In the genomic region with DNA sequence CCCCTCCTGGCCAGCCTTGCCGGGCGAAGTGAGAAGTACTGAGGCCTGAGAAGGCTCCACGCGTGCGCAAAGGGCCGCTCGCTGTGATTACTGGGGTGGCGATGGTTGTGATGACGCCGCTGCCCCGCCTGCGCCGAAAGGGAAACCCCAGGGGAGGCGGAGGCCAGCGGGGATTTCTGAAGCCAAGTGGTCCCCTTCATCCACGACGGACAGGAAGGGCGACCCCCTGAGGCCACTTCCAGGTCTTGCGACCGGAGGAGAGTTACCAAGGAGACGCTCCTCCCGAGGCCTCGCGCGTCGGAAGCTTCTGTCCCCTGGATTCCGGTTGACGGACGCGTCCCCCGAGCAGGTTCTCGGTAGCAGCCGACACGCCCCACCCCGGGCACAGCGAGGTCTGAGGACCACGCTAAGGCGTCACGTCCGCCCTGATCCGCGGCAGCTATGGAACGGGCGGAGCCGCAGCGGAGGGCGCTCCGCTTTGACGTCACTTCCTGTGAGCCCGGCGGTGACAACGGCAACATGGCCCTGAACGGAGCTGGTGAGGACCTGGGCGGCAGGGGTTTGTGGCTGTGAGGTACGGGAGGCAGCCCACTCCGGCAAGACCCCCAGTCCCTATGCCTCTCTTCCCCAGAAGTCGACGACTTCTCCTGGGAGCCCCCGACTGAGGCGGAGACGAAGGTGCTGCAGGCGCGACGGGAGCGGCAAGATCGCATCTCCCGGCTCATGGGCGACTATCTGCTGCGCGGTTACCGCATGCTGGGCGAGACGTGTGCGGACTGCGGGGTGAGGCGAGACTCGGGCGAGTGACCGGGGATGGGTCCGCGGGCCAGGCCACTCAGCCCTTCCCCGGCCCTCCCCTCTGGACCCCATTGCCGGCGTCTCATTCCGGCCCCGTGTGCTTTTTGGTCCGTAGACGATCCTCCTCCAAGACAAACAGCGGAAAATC, we compare ENCODE assay signal across 8 cellular contexts. TPM values are rescaled to one million over a fixed set of nuclear protein-coding genes. Genes with fewer than 3 reads are reported as not detected.
A peak's percentile ranks its signal among the peaks of the same experiment; 100 is the strongest.
DNase-seq lines count a peak whose midpoint lies in the region; ATAC-seq and TF ChIP-seq lines count a peak whose summit lies in the region.

A gene with protein sequence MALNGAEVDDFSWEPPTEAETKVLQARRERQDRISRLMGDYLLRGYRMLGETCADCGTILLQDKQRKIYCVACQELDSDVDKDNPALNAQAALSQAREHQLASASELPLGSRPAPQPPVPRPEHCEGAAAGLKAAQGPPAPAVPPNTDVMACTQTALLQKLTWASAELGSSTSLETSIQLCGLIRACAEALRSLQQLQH (plus strand): TSS at position 505 of the 946 bp plus-strand sequence. CDS start 15 bp downstream, at position 520.

- H3K4me3 ChIP-seq in GM12864 (ENCODE audit: low read depth, low read length) (peak within 1 kb of the TSS; percentile 92), ovary (peak within 1 kb of the TSS; percentile 83), thyroid gland (replicated peaks in 1 of 3) (peak within 1 kb of the TSS; percentile 90 to 93 (median 91))

- H3K9me3 ChIP-seq in ovary (no peaks in the 10 kb centered on the region), thyroid gland (no peaks in the 10 kb centered on the region)

- intact Hi-C loops in ovary (cut with DNase I) (loop anchor here in 3 of 4 donors (5.0 kb wide), 3 partner anchors 38 to 82 kb away; a partner anchor contains a TSS), thyroid gland (cut with DNase I) (no loop called here)

- H3K36me3 ChIP-seq in ovary (no peaks in the 10 kb centered on the region), thyroid gland (no peaks in the 10 kb centered on the region)

- TF ChIP-seq POLR2A in ovary (IDR thresholded peaks at IDR 0.05) (peak; percentile 86), thyroid gland (IDR thresholded peaks at IDR 0.05) (peak in 1 of 2 donors; percentile 78)

- H3K27ac ChIP-seq in ovary (peak within 1 kb of the TSS; percentile 87 to 91), thyroid gland (peak within 1 kb of the TSS; percentile 86 to 90 (median 90))

- no peaks in the 10 kb centered on the region for H3K27me3 ChIP-seq in ovary
- no peaks in the 10 kb centered on the region for H3K27me3 ChIP-seq in thyroid gland

- ATAC-seq in HG02623 (IDR thresholded peaks at IDR 0.05; ENCODE audit: unreplicated experiment): peak; percentile 49
- ATAC-seq in activated naive CD4-positive, alpha-beta T cell treated with anti-CD3 and anti-CD28 coated beads, Interleukin-2, amount 50 U/mL, for 72 hours: peak; percentile 80

- H3K9me3 Mint-ChIP-seq in activated naive CD4-positive, alpha-beta T cell treated with anti-CD3 and anti-CD28 coated beads, Interleukin-2, amount 50 U/mL, for 72 hours: no peaks in the 10 kb centered on the region

- H3K36me3 Mint-ChIP-seq in activated naive CD4-positive, alpha-beta T cell treated with anti-CD3 and anti-CD28 coated beads, Interleukin-2, amount 50 U/mL, for 72 hours: peaks cover 20 to 31% of the 10 kb centered on the region in 2 donors

- peak; percentile 96 for DNase-seq in GM12864 (ENCODE audit: low read depth)
- peak; percentile 98 for DNase-seq in NCI-H1092 treated with DMSO at 0.1 percent for 48 hours (lab: John Stamatoyannopoulos, UW)
- peak; percentile 97 for DNase-seq in SKM-1 (lab: John Stamatoyannopoulos, UW; ENCODE audit: unreplicated experiment)
- DNase-seq in activated naive CD4-positive, alpha-beta T cell treated with anti-CD3 and anti-CD28 coated beads, Interleukin-2, amount 50 U/mL, for 72 hours (ENCODE audit: low spot score in 2 of 2): peak; percentile 99
- peak; percentile 99 for DNase-seq in glomerular visceral epithelial cell (ENCODE audit: extremely low spot score)
- DNase-seq in ovary: peak; percentile 96 to 98 (median 98)
- peak; percentile 99 for DNase-seq in thyroid gland

- peaks cover 8% of the 10 kb centered on the region for H3K4me1 ChIP-seq in ovary (ENCODE audit: insufficient read depth)
- peaks cover 62 to 74% of the 10 kb centered on the region in 2 donors for H3K4me1 ChIP-seq in thyroid gland

- whole genome bisulfite sequencing in ovary, 3 donors: 0 to 1% (median 0%) methylated on average over 56 to 89 of the region's 89 CpGs
- 0% methylated on average over 18 to 19 of the region's 89 CpGs for WGBS in thyroid gland, 2 donors

- TF ChIP-seq CTCF in GM12864 (IDR thresholded peaks at IDR 0.05; ENCODE audit: low read depth, low read length, missing control alignments) (peak; percentile 62), ovary (IDR thresholded peaks at IDR 0.05) (peak; percentile 16 to 80 (median 76)), thyroid gland (IDR thresholded peaks at IDR 0.05) (peak in 4 of 6 experiments; percentile 41 to 66 (median 53))

- peak within 1 kb of the TSS; percentile 96 for H3K27ac Mint-ChIP-seq in activated naive CD4-positive, alpha-beta T cell treated with anti-CD3 and anti-CD28 coated beads, Interleukin-2, amount 50 U/mL, for 72 hours

- TF ChIP-seq EP300 in ovary (IDR thresholded peaks at IDR 0.05): peak; percentile 97

RNA-seq across cellular contexts. Expression of the gene that starts here (rescaled TPM):
- total RNA-seq in activated naive CD4-positive, alpha-beta T cell treated with anti-CD3 and anti-CD28 coated beads, Interleukin-2, amount 50 U/mL, for 72 hours: 10 to 100 TPM; 35.9 to 44.3 TPM
- total RNA-seq in ovary (10 to 100 TPM; 26.6 to 59.5 (median 39.2) TPM), thyroid gland (10 to 100 TPM; 28.2 to 79.1 (median 41.3) TPM)
- polyA plus RNA-seq in ovary: 10 to 100 TPM in 1 of 2 donors, 1 to 10 TPM in 1; 2.3 to 61.8 TPM

Comparison
In these comparisons a context has a peak if more than half of its experiments do, and no peak if none do; other contexts are left out.
1. Peak in every context shown above with its lines: DNase-seq, ATAC-seq, H3K4me3 ChIP-seq and H3K27ac ChIP-seq.